ENCODE assay signal across 24 cellular contexts in genomic region chr17:58105093-58105492, GRCh38. TPM values are rescaled to one million over a fixed set of nuclear protein-coding genes. Genes with fewer than 3 reads are reported as not detected.
DNase-seq lines count a peak whose midpoint lies in the region; ATAC-seq, FAIRE-seq and TF ChIP-seq lines count a peak whose summit lies in the region.
"Had no signal": no experiment of that assay in that cellular context is flagged by ENCODE, and none has a peak within 500 bp of the region (broad histone marks: within the 10 kb centered on the region; RNA-seq: fewer than 3 reads in every experiment).

No MANE protein-coding gene starts in this region.

- no peak for DNase-seq in HepG2 (ENCODE audit: low spot score)
- no peak for DNase-seq in right lobe of liver
- no peak for DNase-seq in H54 (ENCODE audit: insufficient read length, low spot score)
- peak; percentile 33 for DNase-seq in IMR-90
- DNase-seq in DMS79 (lab: John Stamatoyannopoulos, UW): no peak
- DNase-seq in activated naive CD4-positive, alpha-beta T cell treated with anti-CD3 and anti-CD28 coated beads for 36 hours: no peak
- DNase-seq in NCI-H345 treated with DMSO at 0.1 percent for 48 hours (lab: John Stamatoyannopoulos, UW; ENCODE audit: unreplicated experiment): no peak
- no peak for DNase-seq in activated gamma-delta T cell (lab: John Stamatoyannopoulos, UW)
- DNase-seq: Caco-2; CD4-positive, CD25-positive, alpha-beta regulatory T cell; CD8-positive, alpha-beta T cell; DMS 273 treated with DMSO at 0.1 percent for 48 hours; DMS79 treated with DMSO at 0.1 percent for 48 hours; GDM1; GOT3; H7; HCEC 1CT had no signal

- dilution Hi-C loops in IMR-90 (cut with HindIII; ENCODE audit: low sequenced_read_pairs, unreplicated experiment): no loop called here

- H4K20me1 ChIP-seq in HepG2 (ENCODE audit: insufficient read depth, low read length): no peaks in the 10 kb centered on the region
- no peaks in the 10 kb centered on the region for H4K20me1 ChIP-seq in IMR-90 (ENCODE audit: insufficient read depth, low read length)
- H4K20me1 ChIP-seq: BLaER1 had no signal

- FAIRE-seq in HepG2 (lab: Jason Lieb, UNC) (no peak), H54 (lab: Jason Lieb, UNC) (peak; percentile 11)
- FAIRE-seq: GM12878, GM18507 had no signal

- ATAC-seq in HepG2 (no peak), right lobe of liver (no peak), IMR-90 (ENCODE audit: low read depth) (no peak)
- ATAC-seq: CD8-positive, alpha-beta T cell; GM12878 had no signal

- H3K4me3 ChIP-seq in HepG2 (replicated peaks in 1 of 3; ENCODE audit: insufficient read depth in 1 of 3, low read depth in 2 of 3, low read length in 3 of 3) (no peak overlapping the region), right lobe of liver (no peak overlapping the region), IMR-90 (ENCODE audit: insufficient read depth, low read depth, low read length) (no peak overlapping the region)
- H3K4me3 ChIP-seq: BLaER1, GM12878 had no signal

- no peak overlapping the region for H2AK9ac ChIP-seq in IMR-90 (replicated peaks; ENCODE audit: low read depth, low read length, poor library complexity)

- H3K9me3 ChIP-seq in HepG2 (ENCODE audit: low read length) (no peaks in the 10 kb centered on the region), right lobe of liver (no peaks in the 10 kb centered on the region), IMR-90 (ENCODE audit: control insufficient read depth, insufficient read depth, low read length) (no peaks in the 10 kb centered on the region)
- H3K9me3 ChIP-seq: BLaER1 had no signal

- no peak overlapping the region for H4K5ac ChIP-seq in IMR-90 (ENCODE audit: low read depth, low read length)

- 39% methylated on average over 1 of the region's 1 CpG for WGBS in HepG2 (ENCODE audit: low lambda C conversion rate)
- WGBS in right lobe of liver (ENCODE audit: insufficient coverage, low coverage, low lambda C conversion rate, missing lambda C conversion rate): 69% methylated on average over 1 of the region's 1 CpG
- no CpG with 5 or more reads among the region's 1 CpG for WGBS in IMR-90 (ENCODE audit: extremely low coverage in 2 of 2, insufficient read length in 1 of 2), 2 experiments

- BruUV-seq in HepG2 (replicated peaks; lab: Mats Ljungman, UMichigan) (no TSS peak), IMR-90 (replicated peaks; lab: Mats Ljungman, UMichigan) (no TSS peak)

- CTCF ChIA-PET in HepG2 (lab: Yijun Ruan, JAX; ENCODE audit: low intra/inter-chr PET ratio, low total read pairs) (no interaction called here), IMR-90 (lab: Yijun Ruan, JAX) (no interaction called here)
- CTCF ChIA-PET in activated naive CD4-positive, alpha-beta T cell treated with anti-CD3 and anti-CD28 coated beads for 36 hours (lab: Charles Lee): interaction anchor here (0.6 kb wide), 1 partner anchor 218 kb away, joined by 8 read pairs; no protein-coding TSS in a partner anchor

- no peak overlapping the region for H2BK5ac ChIP-seq in IMR-90 (ENCODE audit: low read depth, low read length, poor library complexity, severe bottlenecking)

- no peaks in the 10 kb centered on the region for H3K27me3 Mint-ChIP-seq in activated naive CD4-positive, alpha-beta T cell treated with anti-CD3 and anti-CD28 coated beads for 36 hours (ENCODE audit: low read depth)
- H3K27me3 Mint-ChIP-seq: B cell had no signal

- TF ChIP-seq POLR2A in HepG2 (IDR thresholded peaks at IDR 0.05; ENCODE audit: insufficient read depth in 1 of 2, low read depth in 2 of 2, low read length in 2 of 2) (no peak), right lobe of liver (IDR thresholded peaks at IDR 0.05) (no peak), H54 (IDR thresholded peaks at IDR 0.05; ENCODE audit: low read depth, low read length) (no peak), IMR-90 (IDR thresholded peaks at IDR 0.05; ENCODE audit: low read depth, low read length) (no peak)

- TF ChIP-seq RAD21 in HepG2 (CRISPR knock-in tag; IDR thresholded peaks at IDR 0.05) (no peak), IMR-90 (IDR thresholded peaks at IDR 0.05; ENCODE audit: low read length) (no peak)

- POLR2A ChIA-PET in HepG2 (lab: Yijun Ruan, JAX): no interaction called here
- POLR2A ChIA-PET in IMR-90 (lab: Charles Lee; ENCODE audit: unreplicated experiment): no interaction called here

- H4K91ac ChIP-seq in IMR-90 (ENCODE audit: insufficient read depth, low read depth, low read length): no peak overlapping the region

- H2AFZ ChIP-seq in HepG2 (ENCODE audit: low read length) (no peak overlapping the region), IMR-90 (replicated peaks; ENCODE audit: low read length, poor library complexity) (no peak overlapping the region)

- H3K36me3 Mint-ChIP-seq in activated naive CD4-positive, alpha-beta T cell treated with anti-CD3 and anti-CD28 coated beads for 36 hours (ENCODE audit: low read depth): no peaks in the 10 kb centered on the region
- H3K36me3 Mint-ChIP-seq: CD4-positive, CD25-positive, alpha-beta regulatory T cell; CD8-positive, alpha-beta T cell had no signal

- in situ Hi-C loops in HepG2 (cut with HindIII; ENCODE audit: extremely low pct_ligation_motif_present, low pct_unique_long_range_greater_than_20kb) (no loop called here), IMR-90 (cut with MboI; ENCODE audit: low sequenced_read_pairs) (loop anchor here (25.0 kb wide), 2 partner anchors 868 to 993 kb away; no protein-coding TSS in a partner anchor)

- no peak overlapping the region for H4K8ac ChIP-seq in IMR-90 (ENCODE audit: low read depth in 2 of 2, low read length in 2 of 2)

- H3K9ac ChIP-seq in HepG2 (ENCODE audit: insufficient read depth, low read depth, low read length) (no peak overlapping the region), IMR-90 (ENCODE audit: low read depth, low read length) (no peak overlapping the region)
- H3K9ac ChIP-seq: BLaER1 had no signal

- H2BK120ac ChIP-seq in IMR-90 (ENCODE audit: low read depth, low read length): no peak overlapping the region

- H3K27me3 ChIP-seq in HepG2 (ENCODE audit: control insufficient read depth in 1 of 2, insufficient read depth in 2 of 2, low read length in 2 of 2) (no peaks in the 10 kb centered on the region; a peak in 1 of 5 replicates), right lobe of liver (no peaks in the 10 kb centered on the region), IMR-90 (ENCODE audit: control insufficient read depth, insufficient read depth, low read length) (no peaks in the 10 kb centered on the region)
- H3K27me3 ChIP-seq: BLaER1 had no signal

- H3K18ac ChIP-seq in IMR-90 (ENCODE audit: low read depth, low read length): no peak overlapping the region

- H3K4me1 ChIP-seq in HepG2 (ENCODE audit: insufficient read depth, low read length): no peaks in the 10 kb centered on the region
- no peaks in the 10 kb centered on the region for H3K4me1 ChIP-seq in right lobe of liver
- H3K4me1 ChIP-seq in IMR-90 (ENCODE audit: control insufficient read depth, insufficient read depth, low read length): no peaks in the 10 kb centered on the region
- H3K4me1 ChIP-seq: BLaER1, Caco-2 had no signal

- no peaks in the 10 kb centered on the region for H3K79me2 ChIP-seq in HepG2 (ENCODE audit: insufficient read depth, low read length)

- H2BK20ac ChIP-seq in IMR-90 (ENCODE audit: low read depth, low read length): no peak overlapping the region

- TF ChIP-seq EP300 in HepG2 (IDR thresholded peaks at IDR 0.05; ENCODE audit: low read depth in 2 of 2, low read length in 2 of 2) (no peak), HepG2 (CRISPR knock-in tag; IDR thresholded peaks at IDR 0.05; ENCODE audit: borderline replicate concordance) (no peak)

- no peak overlapping the region for H3K23ac ChIP-seq in IMR-90 (ENCODE audit: low read depth, low read length)

- TF ChIP-seq CTCF in HepG2 (CRISPR knock-in tag; IDR thresholded peaks at IDR 0.05): no peak
- no peak for TF ChIP-seq CTCF in right lobe of liver (IDR thresholded peaks at IDR 0.05)
- no peak for TF ChIP-seq CTCF in IMR-90 (conservative IDR thresholded peaks at IDR 0.05; ENCODE audit: low read depth, low read length)

- H3K4me2 ChIP-seq in HepG2 (ENCODE audit: low read depth, low read length) (no peak overlapping the region), IMR-90 (ENCODE audit: low read depth, low read length) (no peak overlapping the region)
- H3K4me2 ChIP-seq: BLaER1 had no signal

- H3K36me3 ChIP-seq in HepG2 (replicated peaks in 1 of 2; ENCODE audit: control insufficient read depth in 1 of 2, insufficient read depth in 2 of 2, low read length in 2 of 2) (no peaks in the 10 kb centered on the region), right lobe of liver (no peaks in the 10 kb centered on the region), IMR-90 (ENCODE audit: control insufficient read depth, insufficient read depth, low read length) (no peaks in the 10 kb centered on the region)
- H3K36me3 ChIP-seq: BLaER1 had no signal

- H3K56ac ChIP-seq in IMR-90 (ENCODE audit: extremely low read depth, insufficient read depth, low read length): no peak overlapping the region

- H3K4me3 Mint-ChIP-seq in activated naive CD4-positive, alpha-beta T cell treated with anti-CD3 and anti-CD28 coated beads for 36 hours: no peak overlapping the region
- H3K4me3 Mint-ChIP-seq: B cell; CD4-positive, CD25-positive, alpha-beta regulatory T cell; CD8-positive, alpha-beta T cell had no signal

- H3K27ac Mint-ChIP-seq in activated naive CD4-positive, alpha-beta T cell treated with anti-CD3 and anti-CD28 coated beads for 36 hours: no peak overlapping the region
- H3K27ac Mint-ChIP-seq: B cell; CD8-positive, alpha-beta T cell had no signal

- H3K27ac ChIP-seq in HepG2 (ENCODE audit: extremely low read length, insufficient read depth, low read length) (no peak overlapping the region), right lobe of liver (no peak overlapping the region), IMR-90 (ENCODE audit: insufficient read depth, low read length) (no peak overlapping the region)
- H3K27ac ChIP-seq: 22Rv1, BLaER1, C4-2B had no signal

- no peaks in the 10 kb centered on the region for H3K79me1 ChIP-seq in IMR-90 (ENCODE audit: low read depth in 1 of 2, low read length in 2 of 2)

- no peaks in the 10 kb centered on the region for H3K9me3 Mint-ChIP-seq in activated naive CD4-positive, alpha-beta T cell treated with anti-CD3 and anti-CD28 coated beads for 36 hours
- H3K9me3 Mint-ChIP-seq: CD8-positive, alpha-beta T cell had no signal

- no peaks in the 10 kb centered on the region for H3K4me1 Mint-ChIP-seq in activated naive CD4-positive, alpha-beta T cell treated with anti-CD3 and anti-CD28 coated beads for 36 hours (ENCODE audit: low read depth)
- H3K4me1 Mint-ChIP-seq: B cell; CD4-positive, CD25-positive, alpha-beta regulatory T cell had no signal

- H3K4ac ChIP-seq in IMR-90 (ENCODE audit: low read depth, low read length): no peak overlapping the region

- H3K9me1 ChIP-seq in IMR-90 (ENCODE audit: insufficient read depth, low read length): no peaks in the 10 kb centered on the region

- H2BK15ac ChIP-seq in IMR-90 (ENCODE audit: low read depth, low read length): no peak overlapping the region

- H3K14ac ChIP-seq in IMR-90 (replicated peaks; ENCODE audit: low read depth, low read length): no peak overlapping the region

- H2AK5ac ChIP-seq in IMR-90 (ENCODE audit: low read depth, low read length): no peak overlapping the region

- intact Hi-C loops in HepG2 (cut with micrococcal nuclease; ENCODE audit: unreplicated experiment) (no loop called here), right lobe of liver (cut with DNase I) (no loop called here), IMR-90 (cut with micrococcal nuclease) (no loop called here)
- intact Hi-C loops in activated naive CD4-positive, alpha-beta T cell treated with anti-CD3 and anti-CD28 coated beads for 36 hours (cut with micrococcal nuclease): no loop called here

RNA-seq across cellular contexts. Expression of gene DYNLL2, which starts 21.9 kb away (rescaled TPM):
- total RNA-seq in HepG2 (2016; rRNA removed; fragmentation: Illumina TruSeq; extraction: Trizol) (29.0 and 34.8 TPM in 2 replicates), right lobe of liver (10 to 100 TPM; 13.3 to 28.7 (median 17.7) TPM), IMR-90 (2012; rRNA removed) (9.1 and 12.8 TPM in 2 replicates)
- 6.1 and 6.8 TPM in 2 replicates for total RNA-seq in HepG2 (2016; cell fraction: cytosol; rRNA removed; fragmentation: Illumina TruSeq; extraction: Trizol; ENCODE audit: low read depth)
- 29.9 and 31.0 TPM in 2 replicates for total RNA-seq in HepG2 (2016; cell fraction: insoluble cytoplasmic fraction; rRNA removed; fragmentation: Illumina TruSeq; extraction: Trizol)
- total RNA-seq in HepG2 (2016; cell fraction: membrane; rRNA removed; fragmentation: Illumina TruSeq; extraction: Trizol): 22.5 and 23.1 TPM in 2 replicates
- total RNA-seq in HepG2 (2016; cell fraction: nucleus; rRNA removed; fragmentation: Illumina TruSeq; extraction: Trizol): 16.4 and 17.6 TPM in 2 replicates
- polyA plus RNA-seq in HepG2 (2011; rRNA removed) (9.5 and 10.5 TPM in 2 replicates), IMR-90 (2012; rRNA removed) (11.9 and 14.2 TPM in 2 replicates)
- 6.6 and 7.9 TPM in 2 replicates for polyA plus RNA-seq in HepG2 (2011; cell fraction: cytosol; rRNA removed)
- polyA plus RNA-seq in HepG2 (2011; cell fraction: nucleus; rRNA removed): 6.7 and 9.3 TPM in 2 replicates
- polyA plus RNA-seq in HepG2 (2012): 27.1 and 28.2 TPM in 2 replicates
- 7.8 and 8.2 TPM in 2 replicates for polyA plus RNA-seq in HepG2 (2016; cell fraction: cytosol; fragmentation: Illumina TruSeq; extraction: Trizol; ENCODE audit: low read depth)
- 44.6 and 48.8 TPM in 2 replicates for polyA plus RNA-seq in HepG2 (2016; cell fraction: insoluble cytoplasmic fraction; fragmentation: Illumina TruSeq; extraction: Trizol; ENCODE audit: low read depth)
- polyA plus RNA-seq in HepG2 (2016; cell fraction: membrane; fragmentation: Illumina TruSeq; extraction: Trizol; ENCODE audit: low read depth): 22.6 and 24.9 TPM in 2 replicates
- 31.1 and 32.2 TPM in 2 replicates for polyA plus RNA-seq in HepG2 (2016; cell fraction: nucleus; fragmentation: Illumina TruSeq; extraction: Trizol; ENCODE audit: insufficient read depth, low read depth)
- 7.7 and 8.6 TPM in 2 replicates for polyA minus RNA-seq in HepG2 (2011; rRNA and poly(A)+ RNA removed; ENCODE audit: low replicate concordance)
- polyA minus RNA-seq in HepG2 (2011; cell fraction: cytosol; rRNA and poly(A)+ RNA removed): 5.7 and 6.4 TPM in 2 replicates
- 13.6 and 19.5 TPM in 2 replicates for polyA minus RNA-seq in HepG2 (2011; cell fraction: nucleus; rRNA and poly(A)+ RNA removed)
- polyA plus RNA-seq in IMR-90 (2012; cell fraction: cytosol; rRNA removed): 6.4 and 9.0 TPM in 2 replicates
- 2.9 and 9.3 TPM in 2 replicates for polyA plus RNA-seq in IMR-90 (2012; cell fraction: nucleus; rRNA removed; ENCODE audit: low replicate concordance)
- total RNA-seq in activated naive CD4-positive, alpha-beta T cell treated with anti-CD3 and anti-CD28 coated beads for 36 hours: 10 to 100 TPM; 19.1 to 19.4 TPM

RNA-seq across cellular contexts. Expression of gene OR4D1, which starts 43.1 kb away (rescaled TPM):
- total RNA-seq in HepG2 (2016; rRNA removed; fragmentation: Illumina TruSeq; extraction: Trizol): not detected in 2 replicates
- not detected in 2 replicates for total RNA-seq in HepG2 (2016; cell fraction: cytosol; rRNA removed; fragmentation: Illumina TruSeq; extraction: Trizol; ENCODE audit: low read depth)
- total RNA-seq in HepG2 (2016; cell fraction: insoluble cytoplasmic fraction; rRNA removed; fragmentation: Illumina TruSeq; extraction: Trizol): not detected in 2 replicates
- total RNA-seq in HepG2 (2016; cell fraction: membrane; rRNA removed; fragmentation: Illumina TruSeq; extraction: Trizol): not detected in 2 replicates
- total RNA-seq in HepG2 (2016; cell fraction: nucleus; rRNA removed; fragmentation: Illumina TruSeq; extraction: Trizol): not detected in 2 replicates
- not detected in 2 replicates for polyA plus RNA-seq in HepG2 (2011; rRNA removed)
- not detected in 2 replicates for polyA plus RNA-seq in HepG2 (2011; cell fraction: cytosol; rRNA removed)
- polyA plus RNA-seq in HepG2 (2011; cell fraction: nucleus; rRNA removed): not detected in 2 replicates
- polyA plus RNA-seq in HepG2 (2012): not detected in 2 replicates
- polyA plus RNA-seq in HepG2 (2016; cell fraction: cytosol; fragmentation: Illumina TruSeq; extraction: Trizol; ENCODE audit: low read depth): not detected in 2 replicates
- polyA plus RNA-seq in HepG2 (2016; cell fraction: insoluble cytoplasmic fraction; fragmentation: Illumina TruSeq; extraction: Trizol; ENCODE audit: low read depth): not detected in 2 replicates
- polyA plus RNA-seq in HepG2 (2016; cell fraction: membrane; fragmentation: Illumina TruSeq; extraction: Trizol; ENCODE audit: low read depth): not detected in 2 replicates
- polyA plus RNA-seq in HepG2 (2016; cell fraction: nucleus; fragmentation: Illumina TruSeq; extraction: Trizol; ENCODE audit: insufficient read depth, low read depth): not detected in 2 replicates
- polyA minus RNA-seq in HepG2 (2011; rRNA and poly(A)+ RNA removed; ENCODE audit: low replicate concordance): not detected in 2 replicates
- polyA minus RNA-seq in HepG2 (2011; cell fraction: cytosol; rRNA and poly(A)+ RNA removed): not detected in 2 replicates
- not detected in 2 replicates for polyA minus RNA-seq in HepG2 (2011; cell fraction: nucleus; rRNA and poly(A)+ RNA removed)
- not detected for total RNA-seq in right lobe of liver
- total RNA-seq in IMR-90 (2012; rRNA removed): not detected in 2 replicates
- not detected in 2 replicates for polyA plus RNA-seq in IMR-90 (2012; rRNA removed)
- not detected in 2 replicates for polyA plus RNA-seq in IMR-90 (2012; cell fraction: cytosol; rRNA removed)
- polyA plus RNA-seq in IMR-90 (2012; cell fraction: nucleus; rRNA removed; ENCODE audit: low replicate concordance): not detected in 2 replicates
- total RNA-seq in activated naive CD4-positive, alpha-beta T cell treated with anti-CD3 and anti-CD28 coated beads for 36 hours: under 1 TPM; 0.21 to 0.40 TPM
- total RNA-seq: B cell, Caco-2, GM12878 had no signal
- polyA plus RNA-seq: AG04450, GM12878 had no signal
